In the genomic region with DNA sequence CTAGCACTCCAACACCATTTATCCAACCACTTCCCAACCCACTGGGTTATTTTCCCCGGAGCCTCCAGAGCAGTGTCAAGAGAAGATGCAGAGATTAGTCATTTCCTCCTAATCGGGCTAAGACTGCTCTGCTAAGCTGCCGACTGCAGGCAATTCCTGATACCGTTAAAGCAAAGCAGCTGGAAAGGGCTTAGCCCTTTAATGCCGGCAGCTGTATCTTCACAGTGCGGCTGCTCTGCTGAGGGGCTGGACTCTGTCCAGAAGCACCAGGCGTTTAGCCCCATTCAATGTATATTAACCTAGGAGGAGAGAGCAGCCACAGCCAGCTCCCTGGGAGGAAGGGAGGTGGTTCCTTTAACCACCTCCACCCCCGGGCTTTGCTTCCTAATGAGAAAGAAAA, we compare ENCODE assay signal across 8 cellular contexts. TPM values are rescaled to one million over a fixed set of nuclear protein-coding genes. Genes with fewer than 3 reads are reported as not detected.
DNase-seq lines count a peak whose midpoint lies in the region; ATAC-seq, FAIRE-seq and TF ChIP-seq lines count a peak whose summit lies in the region.

No MANE protein-coding gene starts in this region.

- peaks cover 34% of the 10 kb centered on the region for H3K4me1 Mint-ChIP-seq in astrocyte (ENCODE audit: low read depth, unreplicated experiment)
- peaks cover 3% of the 10 kb centered on the region for H3K4me1 Mint-ChIP-seq in activated CD4-positive, alpha-beta memory T cell treated with anti-CD3 and anti-CD28 coated beads, Interleukin-2, amount 10 ng/mL, durations not matched to agents 7 days and 5 days

- H3K27me3 ChIP-seq in AG04450 (ENCODE audit: control insufficient read depth, insufficient read depth, low read length) (no peaks in the 10 kb centered on the region), astrocyte (ENCODE audit: insufficient read depth, low read length) (no peaks in the 10 kb centered on the region)

- no peak overlapping the region for H3K4me3 Mint-ChIP-seq in astrocyte (ENCODE audit: unreplicated experiment)
- no peak overlapping the region for H3K4me3 Mint-ChIP-seq in activated CD4-positive, alpha-beta memory T cell treated with anti-CD3 and anti-CD28 coated beads, Interleukin-2, amount 10 ng/mL, durations not matched to agents 7 days and 5 days

- H3K4me3 ChIP-seq in AG04450 (ENCODE audit: low read depth, low read length) (no peak overlapping the region; the same call in 1 of the 2 replicates), astrocyte (ENCODE audit: insufficient read depth, low read depth, low read length) (no peak overlapping the region)

- H3K9me3 ChIP-seq in AG04450 (ENCODE audit: control insufficient read depth, insufficient read depth, low read length) = no peaks in the 10 kb centered on the region
- H3K9me3 ChIP-seq in astrocyte (ENCODE audit: insufficient read depth, low read depth, low read length) = no peaks in the 10 kb centered on the region

- no peak for ATAC-seq in GM21737 (IDR thresholded peaks at IDR 0.05; ENCODE audit: unreplicated experiment)
- no peak for ATAC-seq in HG02981 (IDR thresholded peaks at IDR 0.05; ENCODE audit: unreplicated experiment)

- FAIRE-seq in HTR-8/SVneo (lab: Jason Lieb, UNC) (peak; percentile 76), astrocyte (lab: Jason Lieb, UNC) (peak; percentile 34)

- peaks cover 2% of the 10 kb centered on the region for H3K36me3 Mint-ChIP-seq in astrocyte (ENCODE audit: low read depth, unreplicated experiment)
- peaks cover 39% of the 10 kb centered on the region for H3K36me3 Mint-ChIP-seq in activated CD4-positive, alpha-beta memory T cell treated with anti-CD3 and anti-CD28 coated beads, Interleukin-2, amount 10 ng/mL, durations not matched to agents 7 days and 5 days (ENCODE audit: low read depth)

- peak overlapping the region; percentile 72 for H3K4me2 ChIP-seq in astrocyte (ENCODE audit: low read length)

- H3K27ac ChIP-seq in AG04450 (ENCODE audit: low read depth, low read length) = peak overlapping the region; percentile 47
- H3K27ac ChIP-seq in astrocyte (ENCODE audit: low read depth, low read length) = peak overlapping the region; percentile 23

- peak overlapping the region; percentile 44 for H3K9ac ChIP-seq in astrocyte (ENCODE audit: low read length)

- no peaks in the 10 kb centered on the region for H3K9me3 Mint-ChIP-seq in astrocyte (ENCODE audit: unreplicated experiment)
- H3K9me3 Mint-ChIP-seq in activated CD4-positive, alpha-beta memory T cell treated with anti-CD3 and anti-CD28 coated beads, Interleukin-2, amount 10 ng/mL, durations not matched to agents 7 days and 5 days = no peaks in the 10 kb centered on the region

- peaks cover 14% of the 10 kb centered on the region for H3K4me1 ChIP-seq in astrocyte (ENCODE audit: insufficient read depth, low read length)

- no peaks in the 10 kb centered on the region for H4K20me1 ChIP-seq in astrocyte (ENCODE audit: insufficient read depth, low read length)

- H2AFZ ChIP-seq in astrocyte (ENCODE audit: low read depth, low read length) = peak overlapping the region; percentile 19

- peaks cover 3% of the 10 kb centered on the region for H3K27me3 Mint-ChIP-seq in astrocyte (ENCODE audit: low read depth, unreplicated experiment)
- no peaks in the 10 kb centered on the region for H3K27me3 Mint-ChIP-seq in activated CD4-positive, alpha-beta memory T cell treated with anti-CD3 and anti-CD28 coated beads, Interleukin-2, amount 10 ng/mL, durations not matched to agents 7 days and 5 days

- DNase-seq in AG04450 (ENCODE audit: low read depth, low spot score) = peak; percentile 67
- peak; percentile 70 for DNase-seq in HTR-8/SVneo (ENCODE audit: insufficient read length, low spot score)
- peak; percentile 81 for DNase-seq in astrocyte (ENCODE audit: low read depth)
- DNase-seq in kidney glomerular epithelial cell (lab: John Stamatoyannopoulos, UW) = peak; percentile 41
- no peak for DNase-seq in NCI-H526 treated with DMSO at 0.1 percent for 48 hours (lab: John Stamatoyannopoulos, UW)
- DNase-seq in activated CD4-positive, alpha-beta memory T cell treated with anti-CD3 and anti-CD28 coated beads, Interleukin-2, amount 10 ng/mL, durations not matched to agents 7 days and 5 days = no peak

- TF ChIP-seq CTCF in AG04450 (IDR thresholded peaks at IDR 0.05; ENCODE audit: low read depth, low read length) (0 out of 2 replicates have a peak, but pooled peaks have one; percentile 6), astrocyte (IDR thresholded peaks at IDR 0.05; ENCODE audit: insufficient read depth, low read depth, low read length) (no peak)

- H3K36me3 ChIP-seq in astrocyte (ENCODE audit: insufficient read depth, low read length) = no peaks in the 10 kb centered on the region

- POLR2A ChIA-PET in AG04450 (lab: Yijun Ruan, JAX) = interaction anchor here (0.9 to 1.1 kb wide), 2 partner anchors 67 to 114 kb away, joined by 4 read pairs; no protein-coding TSS in a partner anchor
- POLR2A ChIA-PET in activated CD4-positive, alpha-beta memory T cell treated with anti-CD3 and anti-CD28 coated beads, Interleukin-2, amount 10 ng/mL, durations not matched to agents 7 days and 5 days (lab: Charles Lee) = interaction anchor here (1.4 kb wide), 1 partner anchor 22 kb away, joined by 3 read pairs; no protein-coding TSS in a partner anchor

- no peaks in the 10 kb centered on the region for H3K79me2 ChIP-seq in astrocyte (ENCODE audit: insufficient read depth, low read length)

- CTCF ChIA-PET in AG04450 (lab: Charles Lee) = interaction anchor here (0.9 to 7.0 kb wide), 9 partner anchors 9 to 117 kb away, joined by 3 to 102 read pairs (median 5); partner anchors contain the start of gene RACGAP1
- CTCF ChIA-PET in activated CD4-positive, alpha-beta memory T cell treated with anti-CD3 and anti-CD28 coated beads, Interleukin-2, amount 10 ng/mL, durations not matched to agents 7 days and 5 days (lab: Charles Lee) = interaction anchor here (1.5 to 9.8 kb wide), 3 partner anchors 16 to 128 kb away, joined by 3 to 101 read pairs (median 4); partner anchors contain the start of gene COX14

- H3K27ac Mint-ChIP-seq in astrocyte (ENCODE audit: unreplicated experiment) = peak overlapping the region; percentile 78
- no peak overlapping the region for H3K27ac Mint-ChIP-seq in activated CD4-positive, alpha-beta memory T cell treated with anti-CD3 and anti-CD28 coated beads, Interleukin-2, amount 10 ng/mL, durations not matched to agents 7 days and 5 days

RNA-seq across cellular contexts. Expression of gene AQP6, which starts 11.1 kb away (rescaled TPM):
- polyA plus RNA-seq in AG04450 (2011; rRNA removed) = not detected in 2 replicates
- not detected in 2 replicates for polyA minus RNA-seq in AG04450 (2011; rRNA and poly(A)+ RNA removed)
- total RNA-seq in astrocyte = not detected in 2 replicates
- not detected for total RNA-seq in activated CD4-positive, alpha-beta memory T cell treated with anti-CD3 and anti-CD28 coated beads, Interleukin-2, amount 10 ng/mL, durations not matched to agents 7 days and 5 days

RNA-seq across cellular contexts. Expression of gene AQP5, which starts 22.2 kb away (rescaled TPM):
- not detected in 2 replicates for polyA plus RNA-seq in AG04450 (2011; rRNA removed)
- not detected in 2 replicates for polyA minus RNA-seq in AG04450 (2011; rRNA and poly(A)+ RNA removed)
- total RNA-seq in astrocyte = not detected in 2 replicates
- total RNA-seq in activated CD4-positive, alpha-beta memory T cell treated with anti-CD3 and anti-CD28 coated beads, Interleukin-2, amount 10 ng/mL, durations not matched to agents 7 days and 5 days = not detected

RNA-seq across cellular contexts. Expression of gene AQP2, which starts 33.4 kb away (rescaled TPM):
- not detected in 2 replicates for polyA plus RNA-seq in AG04450 (2011; rRNA removed)
- polyA minus RNA-seq in AG04450 (2011; rRNA and poly(A)+ RNA removed) = not detected in 2 replicates
- total RNA-seq in astrocyte = not detected in 2 replicates
- not detected for total RNA-seq in activated CD4-positive, alpha-beta memory T cell treated with anti-CD3 and anti-CD28 coated beads, Interleukin-2, amount 10 ng/mL, durations not matched to agents 7 days and 5 days

RNA-seq across cellular contexts. Expression of gene RACGAP1, which starts 41.4 kb away (rescaled TPM):
- 25.6 and 26.2 TPM in 2 replicates for polyA plus RNA-seq in AG04450 (2011; rRNA removed)
- 46.9 and 47.4 TPM in 2 replicates for polyA minus RNA-seq in AG04450 (2011; rRNA and poly(A)+ RNA removed)
- total RNA-seq in astrocyte = 15.9 and 18.8 TPM in 2 replicates
- total RNA-seq in activated CD4-positive, alpha-beta memory T cell treated with anti-CD3 and anti-CD28 coated beads, Interleukin-2, amount 10 ng/mL, durations not matched to agents 7 days and 5 days = 100 to 1,000 TPM; 172 to 179 TPM

Comparison
In these comparisons a context has a peak if more than half of its experiments do, and no peak if none do; other contexts are left out.
1. DNase-seq: peak in AG04450 (single experiment), HTR-8/SVneo (single experiment), astrocyte (single experiment) and kidney glomerular epithelial cell (single experiment); none in NCI-H526 treated with DMSO at 0.1 percent for 48 hours (single experiment) and activated CD4-positive, alpha-beta memory T cell treated with anti-CD3 and anti-CD28 coated beads, Interleukin-2, amount 10 ng/mL, durations not matched to agents 7 days and 5 days (single experiment).